Comparison of ENCODE assay signal across 17 cellular contexts in genomic region chr14:89025581-89026236, GRCh38.
A peak's percentile ranks its signal among the peaks of the same experiment; 100 is the strongest.
DNase-seq lines count a peak whose midpoint lies in the region; ATAC-seq and TF ChIP-seq lines count a peak whose summit lies in the region.
"Had no signal": no experiment of that assay in that cellular context is flagged by ENCODE, and none has a peak within 500 bp of the region (broad histone marks: within the 10 kb centered on the region; RNA-seq: fewer than 3 reads in every experiment).

No MANE protein-coding gene starts in this region.

- peak; percentile 14 for DNase-seq in ELR (ENCODE audit: low read depth)
- peak; percentile 82 for DNase-seq in RPMI7951 (ENCODE audit: low read depth)
- peak in 1 of 2 donors; percentile 19 for DNase-seq in heart right ventricle
- DNase-seq in skeletal muscle cell (ENCODE audit: low read depth), result peak; percentile 45
- no peak for DNase-seq in ACHN
- DNase-seq in G401 (ENCODE audit: low spot score), result no peak
- DNase-seq: activated CD4-positive, alpha-beta T cell treated with anti-CD3 and anti-CD28 coated beads, Interleukin-2, amount 10 ng/mL, durations not matched to agents 24 days and 14 days; Caco-2; endodermal cell; left colon; MG63; naive B cell; small intestine; stimulated activated naive CD8-positive, alpha-beta T cell treated with anti-CD3 and anti-CD28 coated beads, Interleukin-15, amount 100 ng/mL, for 72 hours had no signal

- no peaks in the 10 kb centered on the region for H3K36me3 ChIP-seq in heart right ventricle
- H3K36me3 ChIP-seq: heart left ventricle, MG63 had no signal

- TF ChIP-seq CTCF in heart right ventricle (IDR thresholded peaks at IDR 0.05), result no peak

- intact Hi-C loops in heart right ventricle (cut with DNase I), result loop anchor here in 7 of 10 donors (2.0 to 10.0 kb wide), 5 partner anchors 749 to 892 kb away; no protein-coding TSS in a partner anchor

- 37 to 40% methylated on average over 15 of the region's 15 CpGs for WGBS in heart right ventricle, 2 donors

- ATAC-seq in heart right ventricle (peak in 7 of 8 donors; percentile 13 to 60 (median 27)), GM21381 (IDR thresholded peaks at IDR 0.05; ENCODE audit: unreplicated experiment) (no peak)
- ATAC-seq: left colon; Panc1; stimulated activated naive CD8-positive, alpha-beta T cell treated with anti-CD3 and anti-CD28 coated beads, Interleukin-15, amount 100 ng/mL, for 72 hours had no signal

- peaks cover 0 to 76% (median 61%) of the 10 kb centered on the region in 7 donors for H3K27me3 ChIP-seq in heart right ventricle
- H3K27me3 ChIP-seq: MG63 had no signal

- H3K27ac ChIP-seq in heart right ventricle, result peak overlapping the region in 1 of 10 donors; percentile 53
- H3K27ac ChIP-seq: heart left ventricle had no signal

- peaks cover 4 to 32% (median 12%) of the 10 kb centered on the region in 9 donors for H3K4me1 ChIP-seq in heart right ventricle
- H3K4me1 ChIP-seq: Caco-2 had no signal

- in situ Hi-C loops in ACHN (cut with HindIII; ENCODE audit: low pct_ligation_motif_present, low pct_unique_long_range_greater_than_20kb, low sequenced_read_pairs) (no loop called here), G401 (cut with HindIII; ENCODE audit: low sequenced_read_pairs) (no loop called here)

- peaks cover 0 to 4% (median 0%) of the 10 kb centered on the region in 11 donors for H3K9me3 ChIP-seq in heart right ventricle
- H3K9me3 ChIP-seq: Caco-2, MG63 had no signal

- H3K4me3 ChIP-seq in heart right ventricle, result no peak overlapping the region
- peak overlapping the region; percentile 5 for H3K4me3 ChIP-seq in skeletal muscle cell (ENCODE audit: low read depth, low read length)
- H3K4me3 ChIP-seq: MG63 had no signal

Comparison
In these comparisons a context has a peak if more than half of its experiments do, and no peak if none do; other contexts are left out.
1. DNase-seq: peak in ELR (single experiment), RPMI7951 (single experiment) and skeletal muscle cell (single experiment); none in ACHN (single experiment) and G401 (single experiment).